1 cellular context compared by ENCODE assay signal in the genomic region with DNA sequence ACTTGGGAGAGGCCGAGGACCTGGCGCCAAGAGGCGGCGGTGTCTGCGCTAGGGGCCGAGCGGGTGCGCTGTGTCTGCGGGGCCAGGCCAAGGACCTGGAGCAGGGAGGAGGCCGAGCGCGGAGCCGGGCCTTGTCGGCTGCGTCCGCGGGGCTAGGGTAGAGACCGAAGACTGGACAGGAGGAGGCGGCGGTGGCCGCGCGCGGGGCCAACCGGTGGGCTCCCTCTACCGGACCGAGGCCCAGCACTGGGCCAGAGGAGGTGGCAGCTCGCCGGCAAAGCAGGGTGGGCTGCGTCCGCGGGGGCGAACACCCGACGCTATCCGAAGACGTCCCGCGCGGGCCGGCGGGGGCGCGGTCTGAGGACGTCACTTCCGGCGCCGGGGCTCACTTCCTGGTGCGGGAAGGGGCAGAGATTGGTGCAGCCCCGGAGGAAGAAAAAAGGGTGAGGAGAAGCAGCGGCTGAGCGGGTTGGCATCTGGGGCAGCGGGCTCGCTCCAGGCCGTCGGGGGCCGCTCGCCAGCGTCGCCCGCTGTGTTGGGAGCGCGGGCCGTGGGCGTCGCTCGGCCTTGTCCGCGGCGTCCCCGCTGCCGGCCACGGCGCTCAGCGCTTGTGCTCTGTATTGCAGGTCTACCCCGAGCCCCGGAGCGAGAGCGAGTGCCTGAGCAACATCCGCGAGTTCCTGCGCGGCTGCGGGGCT.
A peak's percentile ranks its signal among the peaks of the same experiment; 100 is the strongest.
TF ChIP-seq lines count a peak whose summit lies in the region.

No MANE protein-coding gene starts in this region.

TF ChIP-seq in K562, 482 proteins besides CTCF, POLR2A, EP300 and RAD21 (continued from another document and continues in another):
- TF ChIP-seq RB1 (IDR thresholded peaks at IDR 0.05; ENCODE audit: low read depth) (peak; percentile 81), ZNF212 (CRISPR knock-in tag; IDR thresholded peaks at IDR 0.05) (no peak), ZNF133 (CRISPR knock-in tag; IDR thresholded peaks at IDR 0.05) (no peak), RNF219 (CRISPR knock-in tag; IDR thresholded peaks at IDR 0.05) (no peak), ZNF740 (CRISPR knock-in tag; IDR thresholded peaks at IDR 0.05) (peak; percentile 41; the same call in 1 of the 2 replicates), ZNF740 (tag; IDR thresholded peaks at IDR 0.05) (no peak), HDAC8 (tag; IDR thresholded peaks at IDR 0.05) (no peak), U2AF2 (optimal IDR thresholded peaks at IDR 0.05; ENCODE audit: low read depth, low read length) (no peak), AFF1 (IDR thresholded peaks at IDR 0.05; ENCODE audit: low read depth in 1 of 2, partially characterized antibody in 2 of 2) (no peak), CBFA2T2 (conservative IDR thresholded peaks at IDR 0.05) (no peak), SFPQ (IDR thresholded peaks at IDR 0.05; ENCODE audit: low read depth, low read length) (no peak), PHB2 (IDR thresholded peaks at IDR 0.05; ENCODE audit: low read depth) (no peak), C11orf30 (IDR thresholded peaks at IDR 0.05; ENCODE audit: low read depth) (peak; percentile 95), ZEB2 (IDR thresholded peaks at IDR 0.05) (no peak), SAFB (IDR thresholded peaks at IDR 0.05; ENCODE audit: borderline replicate concordance, low read depth, low read length) (0 out of 2 replicates have a peak, but pooled peaks have one; percentile 13), MCM7 (IDR thresholded peaks at IDR 0.05) (no peak), MNT (conservative IDR thresholded peaks at IDR 0.05) (peak; percentile 38 to 78; a peak in 2 of 4 replicates), ERF (CRISPR knock-in tag; IDR thresholded peaks at IDR 0.05) (no peak; the same call in 1 of the 2 replicates), E2F6 (IDR thresholded peaks at IDR 0.05; ENCODE audit: borderline replicate concordance in 1 of 2, extremely low read depth in 1 of 2, insufficient read depth in 1 of 2, insufficient read length in 1 of 2, low read depth in 1 of 2, low read length in 1 of 2, poor library complexity in 1 of 2, severe bottlenecking in 1 of 2) (peak; percentile 35 to 70), TOE1 (IDR thresholded peaks at IDR 0.05; ENCODE audit: borderline replicate concordance) (no peak; the same call in 1 of the 2 replicates), TOE1 (CRISPR knock-in tag; IDR thresholded peaks at IDR 0.05; ENCODE audit: borderline replicate concordance, low read depth) (no peak), SETDB1 (IDR thresholded peaks at IDR 0.05; ENCODE audit: low read length) (no peak), ZC3H11A (IDR thresholded peaks at IDR 0.05; ENCODE audit: low read depth, low read length) (no peak), NONO (IDR thresholded peaks at IDR 0.05; ENCODE audit: low read depth in 2 of 2, low read length in 1 of 2) (peak in 1 of 2 experiments; percentile 68; a peak in 2 of 4 replicates), ARNT (IDR thresholded peaks at IDR 0.05) (no peak), BRD4 (IDR thresholded peaks at IDR 0.05) (no peak; the same call in 1 of the 2 replicates), ZNF696 (CRISPR knock-in tag; conservative IDR thresholded peaks at IDR 0.05) (no peak), NFIX (CRISPR knock-in tag; IDR thresholded peaks at IDR 0.05; ENCODE audit: low read depth) (no peak), ZNF445 (CRISPR knock-in tag; IDR thresholded peaks at IDR 0.05; ENCODE audit: low read depth) (no peak), MAFK (IDR thresholded peaks at IDR 0.05; ENCODE audit: low read length) (no peak), CHCHD3 (CRISPR knock-in tag; IDR thresholded peaks at IDR 0.05) (no peak), NCOA2 (IDR thresholded peaks at IDR 0.05; ENCODE audit: partially characterized antibody in 2 of 2) (no peak), FOXK2 (conservative IDR thresholded peaks at IDR 0.05 in 1 of 2, IDR thresholded peaks at IDR 0.05 in 1 of 2; ENCODE audit: low read depth in 2 of 2) (peak in 1 of 2 experiments; percentile 66; a peak in 2 of 4 replicates), NCOA1 (IDR thresholded peaks at IDR 0.05; ENCODE audit: low read depth) (no peak; the same call in 1 of the 2 replicates), ZNF41 (CRISPR knock-in tag; conservative IDR thresholded peaks at IDR 0.05) (no peak)
- TF ChIP-seq, protein P1, sequence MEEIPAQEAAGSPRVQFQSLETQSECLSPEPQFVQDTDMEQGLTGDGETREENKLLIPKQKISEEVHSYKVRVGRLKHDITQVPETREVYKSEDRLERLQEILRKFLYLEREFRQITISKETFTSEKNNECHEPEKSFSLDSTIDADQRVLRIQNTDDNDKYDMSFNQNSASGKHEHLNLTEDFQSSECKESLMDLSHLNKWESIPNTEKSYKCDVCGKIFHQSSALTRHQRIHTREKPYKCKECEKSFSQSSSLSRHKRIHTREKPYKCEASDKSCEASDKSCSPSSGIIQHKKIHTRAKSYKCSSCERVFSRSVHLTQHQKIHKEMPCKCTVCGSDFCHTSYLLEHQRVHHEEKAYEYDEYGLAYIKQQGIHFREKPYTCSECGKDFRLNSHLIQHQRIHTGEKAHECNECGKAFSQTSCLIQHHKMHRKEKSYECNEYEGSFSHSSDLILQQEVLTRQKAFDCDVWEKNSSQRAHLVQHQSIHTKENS (CRISPR knock-in tag; IDR thresholded peaks at IDR 0.05) = no peak
- TF ChIP-seq, protein P2, sequence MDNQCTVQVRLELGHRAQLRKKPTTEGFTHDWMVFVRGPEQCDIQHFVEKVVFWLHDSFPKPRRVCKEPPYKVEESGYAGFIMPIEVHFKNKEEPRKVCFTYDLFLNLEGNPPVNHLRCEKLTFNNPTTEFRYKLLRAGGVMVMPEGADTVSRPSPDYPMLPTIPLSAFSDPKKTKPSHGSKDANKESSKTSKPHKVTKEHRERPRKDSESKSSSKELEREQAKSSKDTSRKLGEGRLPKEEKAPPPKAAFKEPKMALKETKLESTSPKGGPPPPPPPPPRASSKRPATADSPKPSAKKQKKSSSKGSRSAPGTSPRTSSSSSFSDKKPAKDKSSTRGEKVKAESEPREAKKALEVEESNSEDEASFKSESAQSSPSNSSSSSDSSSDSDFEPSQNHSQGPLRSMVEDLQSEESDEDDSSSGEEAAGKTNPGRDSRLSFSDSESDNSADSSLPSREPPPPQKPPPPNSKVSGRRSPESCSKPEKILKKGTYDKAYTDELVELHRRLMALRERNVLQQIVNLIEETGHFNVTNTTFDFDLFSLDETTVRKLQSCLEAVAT (IDR thresholded peaks at IDR 0.05) = peak in 1 of 2 experiments; percentile 27; a peak in 1 of 4 replicates
- TF ChIP-seq, protein P3, sequence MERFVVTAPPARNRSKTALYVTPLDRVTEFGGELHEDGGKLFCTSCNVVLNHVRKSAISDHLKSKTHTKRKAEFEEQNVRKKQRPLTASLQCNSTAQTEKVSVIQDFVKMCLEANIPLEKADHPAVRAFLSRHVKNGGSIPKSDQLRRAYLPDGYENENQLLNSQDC (CRISPR knock-in tag; IDR thresholded peaks at IDR 0.05) = no peak
- TF ChIP-seq, protein P4, sequence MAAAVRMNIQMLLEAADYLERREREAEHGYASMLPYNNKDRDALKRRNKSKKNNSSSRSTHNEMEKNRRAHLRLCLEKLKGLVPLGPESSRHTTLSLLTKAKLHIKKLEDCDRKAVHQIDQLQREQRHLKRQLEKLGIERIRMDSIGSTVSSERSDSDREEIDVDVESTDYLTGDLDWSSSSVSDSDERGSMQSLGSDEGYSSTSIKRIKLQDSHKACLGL (CRISPR knock-in tag; IDR thresholded peaks at IDR 0.05; ENCODE audit: borderline replicate concordance, poor library complexity, severe bottlenecking) = no peak
- TF ChIP-seq, protein P5, sequence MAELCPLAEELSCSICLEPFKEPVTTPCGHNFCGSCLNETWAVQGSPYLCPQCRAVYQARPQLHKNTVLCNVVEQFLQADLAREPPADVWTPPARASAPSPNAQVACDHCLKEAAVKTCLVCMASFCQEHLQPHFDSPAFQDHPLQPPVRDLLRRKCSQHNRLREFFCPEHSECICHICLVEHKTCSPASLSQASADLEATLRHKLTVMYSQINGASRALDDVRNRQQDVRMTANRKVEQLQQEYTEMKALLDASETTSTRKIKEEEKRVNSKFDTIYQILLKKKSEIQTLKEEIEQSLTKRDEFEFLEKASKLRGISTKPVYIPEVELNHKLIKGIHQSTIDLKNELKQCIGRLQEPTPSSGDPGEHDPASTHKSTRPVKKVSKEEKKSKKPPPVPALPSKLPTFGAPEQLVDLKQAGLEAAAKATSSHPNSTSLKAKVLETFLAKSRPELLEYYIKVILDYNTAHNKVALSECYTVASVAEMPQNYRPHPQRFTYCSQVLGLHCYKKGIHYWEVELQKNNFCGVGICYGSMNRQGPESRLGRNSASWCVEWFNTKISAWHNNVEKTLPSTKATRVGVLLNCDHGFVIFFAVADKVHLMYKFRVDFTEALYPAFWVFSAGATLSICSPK (IDR thresholded peaks at IDR 0.05; ENCODE audit: borderline replicate concordance) = no peak
